22 cellular contexts compared by ENCODE assay signal in the genomic region with DNA sequence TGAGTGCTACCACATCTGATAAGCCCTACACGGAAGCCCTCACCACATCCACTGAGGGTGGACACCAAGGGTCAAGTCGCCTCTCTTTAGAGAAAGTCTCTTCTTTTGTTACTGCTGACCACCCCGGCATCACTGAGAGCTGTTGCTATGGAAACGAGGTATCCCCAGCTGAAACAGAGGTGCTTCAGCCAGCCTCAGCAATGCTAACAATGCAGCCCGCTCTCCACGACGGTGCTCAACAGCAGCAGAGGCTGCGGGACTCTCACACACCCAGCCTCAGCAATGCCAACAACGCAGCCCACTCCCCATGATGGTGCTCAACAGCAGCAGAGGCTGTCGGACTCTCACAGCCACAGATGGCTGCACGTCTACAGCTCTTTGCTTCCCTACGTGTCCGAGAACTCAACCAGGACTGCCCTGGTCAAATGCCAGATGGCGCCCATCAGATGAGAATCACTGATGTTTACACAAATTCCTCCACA. TPM values are rescaled to one million over a fixed set of nuclear protein-coding genes. Genes with fewer than 3 reads are reported as not detected.
A peak's percentile ranks its signal among the peaks of the same experiment; 100 is the strongest.
DNase-seq lines count a peak whose midpoint lies in the region; ATAC-seq and TF ChIP-seq lines count a peak whose summit lies in the region.
"Had no signal": no experiment of that assay in that cellular context is flagged by ENCODE, and none has a peak within 500 bp of the region (broad histone marks: within the 10 kb centered on the region; RNA-seq: fewer than 3 reads in every experiment).

No MANE protein-coding gene starts in this region.

- H3K4me1 Mint-ChIP-seq in nephron, result peaks cover 46% of the 10 kb centered on the region
- H3K4me1 Mint-ChIP-seq in activated CD8-positive, alpha-beta T cell treated with anti-CD3 and anti-CD28 coated beads for 36 hours (ENCODE audit: low read depth), result no peaks in the 10 kb centered on the region
- H3K4me1 Mint-ChIP-seq: CD14-positive monocyte had no signal

- no peak overlapping the region for H3K4me3 ChIP-seq in astrocyte of the cerebellum (ENCODE audit: low read depth, low read length)
- H3K4me3 ChIP-seq in gastroesophageal sphincter, result no peak overlapping the region
- no peak overlapping the region for H3K4me3 ChIP-seq in vagina
- H3K4me3 ChIP-seq: ascending aorta, right atrium auricular region, tibial artery had no signal

- H3K36me3 ChIP-seq in gastroesophageal sphincter (peaks cover 0 to 25% of the 10 kb centered on the region in 2 donors), vagina (peaks cover 0 to 7% of the 10 kb centered on the region in 2 donors)
- H3K36me3 ChIP-seq: right atrium auricular region had no signal

- no peaks in the 10 kb centered on the region for H3K9me3 ChIP-seq in gastroesophageal sphincter
- no peaks in the 10 kb centered on the region for H3K9me3 ChIP-seq in vagina
- H3K9me3 ChIP-seq: ascending aorta, right atrium auricular region, tibial artery had no signal

- 51 to 78% methylated on average over 3 of the region's 14 CpGs for WGBS in gastroesophageal sphincter (ENCODE audit: low coverage in 1 of 2), 2 donors

- H3K36me3 Mint-ChIP-seq in nephron (ENCODE audit: low read depth), result peaks cover 18% of the 10 kb centered on the region
- peaks cover 8% of the 10 kb centered on the region for H3K36me3 Mint-ChIP-seq in activated CD8-positive, alpha-beta T cell treated with anti-CD3 and anti-CD28 coated beads for 36 hours (ENCODE audit: low read depth)

- H3K27me3 ChIP-seq in gastroesophageal sphincter, result no peaks in the 10 kb centered on the region
- no peaks in the 10 kb centered on the region for H3K27me3 ChIP-seq in vagina
- H3K27me3 ChIP-seq: ascending aorta, right atrium auricular region, tibial artery had no signal

- no peak for ATAC-seq in gastroesophageal sphincter
- ATAC-seq in activated CD8-positive, alpha-beta T cell treated with anti-CD3 and anti-CD28 coated beads for 36 hours, result no peak
- ATAC-seq: Panc1; stimulated activated naive B cell treated with anti-CD40 and anti-IgM and Interleukin-4, amounts not matched to agents 10 μg/mL and 1 μg/mL and 100 μg/mL, for 72 hours had no signal

- DNase-seq in G401 (ENCODE audit: low spot score), result peak; percentile 76
- DNase-seq in astrocyte of the cerebellum (ENCODE audit: low read depth), result peak; percentile 72
- DNase-seq in vagina (ENCODE audit: extremely low spot score in 2 of 2), result no peak
- DNase-seq in activated CD4-positive, alpha-beta T cell treated with anti-CD3 and anti-CD28 coated beads for 1 hour, result no peak
- DNase-seq in activated CD8-positive, alpha-beta T cell treated with anti-CD3 and anti-CD28 coated beads for 36 hours, result no peak
- no peak for DNase-seq in mesenteric fat pad (ENCODE audit: low spot score)
- DNase-seq: activated CD4-positive, alpha-beta T cell treated with anti-CD3 and anti-CD28 coated beads for 48 hours; activated CD8-positive, alpha-beta memory T cell treated with anti-CD3 and anti-CD28 coated beads, Interleukin-2, amount 50 U/mL, for 4 hours; activated naive CD4-positive, alpha-beta T cell; erythroblast; NCI-H1417 treated with DMSO at 0.1 percent for 48 hours; NCI-H345; stimulated activated naive B cell treated with anti-CD40 and anti-IgM and Interleukin-4, amounts not matched to agents 10 μg/mL and 1 μg/mL and 100 μg/mL, for 72 hours; tibial artery had no signal

- no peaks in the 10 kb centered on the region for H3K9me3 Mint-ChIP-seq in nephron
- H3K9me3 Mint-ChIP-seq in activated CD8-positive, alpha-beta T cell treated with anti-CD3 and anti-CD28 coated beads for 36 hours, result no peaks in the 10 kb centered on the region
- H3K9me3 Mint-ChIP-seq: dendritic cell treated with granulocyte-macrophage colony-stimulating factor and Interleukin-4, amounts not matched to agents 40 ng/mL and 50 ng/mL, for 4 days; mesothelial cell of epicardium; stimulated activated naive B cell treated with anti-CD40 and anti-IgM and Interleukin-4, amounts not matched to agents 10 μg/mL and 1 μg/mL and 100 μg/mL, for 72 hours had no signal

- in situ Hi-C loops in G401 (cut with HindIII; ENCODE audit: low sequenced_read_pairs), result no loop called here
- in situ Hi-C loops in astrocyte of the cerebellum (cut with HindIII; ENCODE audit: low sequenced_read_pairs), result no loop called here

- POLR2A ChIA-PET in activated CD8-positive, alpha-beta T cell treated with anti-CD3 and anti-CD28 coated beads for 36 hours (lab: Charles Lee), result no interaction called here

- no peak overlapping the region for H3K4me3 Mint-ChIP-seq in nephron
- H3K4me3 Mint-ChIP-seq in activated CD8-positive, alpha-beta T cell treated with anti-CD3 and anti-CD28 coated beads for 36 hours, result no peak overlapping the region
- H3K4me3 Mint-ChIP-seq: CD14-positive monocyte; dendritic cell treated with granulocyte-macrophage colony-stimulating factor and Interleukin-4, amounts not matched to agents 40 ng/mL and 50 ng/mL, for 4 days; mesothelial cell of epicardium; stimulated activated naive B cell treated with anti-CD40 and anti-IgM and Interleukin-4, amounts not matched to agents 10 μg/mL and 1 μg/mL and 100 μg/mL, for 72 hours had no signal

- TF ChIP-seq POLR2A in gastroesophageal sphincter (IDR thresholded peaks at IDR 0.05), result no peak
- TF ChIP-seq POLR2A in vagina (IDR thresholded peaks at IDR 0.05), result no peak

- intact Hi-C loops in vagina (cut with DNase I), result no loop called here
- intact Hi-C loops in activated CD8-positive, alpha-beta T cell treated with anti-CD3 and anti-CD28 coated beads for 36 hours (cut with micrococcal nuclease), result no loop called here

- TF ChIP-seq CTCF in astrocyte of the cerebellum (IDR thresholded peaks at IDR 0.05; ENCODE audit: low read depth, low read length, missing control alignments) (no peak), gastroesophageal sphincter (IDR thresholded peaks at IDR 0.05) (no peak), nephron (IDR thresholded peaks at IDR 0.05; ENCODE audit: unreplicated experiment in 3 of 3) (no peak), vagina (IDR thresholded peaks at IDR 0.05) (no peak)
- TF ChIP-seq CTCF in activated CD8-positive, alpha-beta T cell treated with anti-CD3 and anti-CD28 coated beads for 36 hours (IDR thresholded peaks at IDR 0.05), result no peak

- peak overlapping the region in 3 of 4 donors; percentile 8 to 53 (median 25) for H3K27ac ChIP-seq in gastroesophageal sphincter
- H3K27ac ChIP-seq in vagina, result no peak overlapping the region
- H3K27ac ChIP-seq: ascending aorta, right atrium auricular region, tibial artery had no signal

- no peak for TF ChIP-seq EP300 in gastroesophageal sphincter (IDR thresholded peaks at IDR 0.05)

- no peaks in the 10 kb centered on the region for H3K27me3 Mint-ChIP-seq in nephron (ENCODE audit: low read depth)
- no peaks in the 10 kb centered on the region for H3K27me3 Mint-ChIP-seq in activated CD8-positive, alpha-beta T cell treated with anti-CD3 and anti-CD28 coated beads for 36 hours
- H3K27me3 Mint-ChIP-seq: dendritic cell treated with granulocyte-macrophage colony-stimulating factor and Interleukin-4, amounts not matched to agents 40 ng/mL and 50 ng/mL, for 4 days; stimulated activated naive B cell treated with anti-CD40 and anti-IgM and Interleukin-4, amounts not matched to agents 10 μg/mL and 1 μg/mL and 100 μg/mL, for 72 hours had no signal

- CTCF ChIA-PET in activated CD8-positive, alpha-beta T cell treated with anti-CD3 and anti-CD28 coated beads for 36 hours (lab: Charles Lee), result interaction anchor here (0.7 kb wide), 1 partner anchor 87 kb away, joined by 3 read pairs; no protein-coding TSS in a partner anchor

- peak overlapping the region in 2 of 3 experiments; percentile 23 to 61 for H3K27ac Mint-ChIP-seq in nephron
- H3K27ac Mint-ChIP-seq in activated CD8-positive, alpha-beta T cell treated with anti-CD3 and anti-CD28 coated beads for 36 hours, result no peak overlapping the region
- H3K27ac Mint-ChIP-seq: dendritic cell treated with granulocyte-macrophage colony-stimulating factor and Interleukin-4, amounts not matched to agents 40 ng/mL and 50 ng/mL, for 4 days; mesothelial cell of epicardium; stimulated activated naive B cell treated with anti-CD40 and anti-IgM and Interleukin-4, amounts not matched to agents 10 μg/mL and 1 μg/mL and 100 μg/mL, for 72 hours had no signal

- H3K4me1 ChIP-seq in gastroesophageal sphincter (peaks cover 0 to 51% (median 8%) of the 10 kb centered on the region in 3 donors), vagina (no peaks in the 10 kb centered on the region)
- H3K4me1 ChIP-seq: ascending aorta, right atrium auricular region had no signal

RNA-seq across cellular contexts. Expression of gene VPS53, which starts 41.4 kb away (rescaled TPM):
- 17.3 and 32.6 TPM in 2 replicates for total RNA-seq in G401 (2014; rRNA removed; shearing (Covaris generic))
- total RNA-seq in gastroesophageal sphincter, result 10 to 100 TPM; 13.1 to 39.8 (median 30.4) TPM
- 44.0 TPM for total RNA-seq in vagina
- 10 to 100 TPM; 55.7 to 61.6 TPM for total RNA-seq in activated CD8-positive, alpha-beta T cell treated with anti-CD3 and anti-CD28 coated beads for 36 hours
- 84.7 TPM for total RNA-seq in mesenteric fat pad

RNA-seq across cellular contexts. Expression of gene TLCD3A, which starts 59.2 kb away (rescaled TPM):
- total RNA-seq in G401 (2014; rRNA removed; shearing (Covaris generic)), result 39.4 and 42.0 TPM in 2 replicates
- total RNA-seq in gastroesophageal sphincter (10 to 100 TPM in 1 of 4 donors, 1 to 10 TPM in 3; 2.8 to 13.6 (median 7.1) TPM), vagina (18.7 TPM), mesenteric fat pad (11.5 TPM)
- 10 to 100 TPM; 30.9 to 34.4 TPM for total RNA-seq in activated CD8-positive, alpha-beta T cell treated with anti-CD3 and anti-CD28 coated beads for 36 hours

Comparison
In these comparisons a context has a peak if more than half of its experiments do, and no peak if none do; other contexts are left out.
1. DNase-seq: peak in G401 (single experiment) and astrocyte of the cerebellum (single experiment); none in vagina (0 of 2), activated CD4-positive, alpha-beta T cell treated with anti-CD3 and anti-CD28 coated beads for 1 hour (single experiment), activated CD8-positive, alpha-beta T cell treated with anti-CD3 and anti-CD28 coated beads for 36 hours (single experiment) and mesenteric fat pad (single experiment).